ENCODE assay signal across 1 cellular context in the genomic region with DNA sequence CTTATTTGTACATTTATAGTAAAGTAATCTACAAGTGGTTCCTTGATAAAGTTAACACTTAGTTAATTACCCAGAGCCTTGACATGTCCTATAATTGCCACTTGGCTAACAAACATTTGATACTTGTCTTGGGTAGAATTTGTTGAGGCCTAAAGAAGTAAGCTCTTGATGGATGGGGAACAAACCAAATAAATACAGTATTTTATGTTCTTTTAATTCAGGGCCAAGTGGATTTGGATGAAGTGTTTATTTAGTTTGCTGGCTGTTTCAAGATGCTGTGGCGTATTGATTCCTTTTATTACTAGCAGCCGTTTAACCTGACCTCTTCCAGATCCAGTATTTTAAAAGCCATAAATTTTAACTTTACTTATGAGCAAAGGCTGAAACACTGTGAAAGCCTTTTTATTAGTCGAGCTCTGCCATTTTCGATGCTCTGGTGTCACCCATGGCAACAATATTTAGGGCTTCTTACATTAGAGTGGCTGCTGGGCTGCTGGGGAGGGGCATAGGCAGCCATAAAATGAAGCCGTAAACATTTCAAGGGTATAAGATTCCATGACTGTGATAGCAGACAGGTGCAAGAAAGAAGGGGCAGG.
A peak's percentile ranks its signal among the peaks of the same experiment; 100 is the strongest.
TF ChIP-seq lines count a peak whose summit lies in the region.

No MANE protein-coding gene starts in this region.

TF ChIP-seq in HEK293, 187 proteins besides CTCF, POLR2A, EP300 and RAD21 (continued from another document and continues in another):
- TF ChIP-seq, protein P1, sequence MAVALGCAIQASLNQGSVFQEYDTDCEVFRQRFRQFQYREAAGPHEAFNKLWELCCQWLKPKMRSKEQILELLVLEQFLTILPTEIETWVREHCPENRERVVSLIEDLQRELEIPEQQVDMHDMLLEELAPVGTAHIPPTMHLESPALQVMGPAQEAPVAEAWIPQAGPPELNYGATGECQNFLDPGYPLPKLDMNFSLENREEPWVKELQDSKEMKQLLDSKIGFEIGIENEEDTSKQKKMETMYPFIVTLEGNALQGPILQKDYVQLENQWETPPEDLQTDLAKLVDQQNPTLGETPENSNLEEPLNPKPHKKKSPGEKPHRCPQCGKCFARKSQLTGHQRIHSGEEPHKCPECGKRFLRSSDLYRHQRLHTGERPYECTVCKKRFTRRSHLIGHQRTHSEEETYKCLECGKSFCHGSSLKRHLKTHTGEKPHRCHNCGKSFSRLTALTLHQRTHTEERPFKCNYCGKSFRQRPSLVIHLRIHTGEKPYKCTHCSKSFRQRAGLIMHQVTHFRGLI (tag by site-specific recombination; IDR thresholded peaks at IDR 0.05) = no peak
- TF ChIP-seq ZNF555 (tag by site-specific recombination; conservative IDR thresholded peaks at IDR 0.05) (no peak), YY2 (tag by site-specific recombination; IDR thresholded peaks at IDR 0.05) (no peak), ZNF747 (tag by site-specific recombination; IDR thresholded peaks at IDR 0.05) (no peak), ZNF664 (tag by site-specific recombination; IDR thresholded peaks at IDR 0.05) (no peak), SALL2 (tag by site-specific recombination; IDR thresholded peaks at IDR 0.05; ENCODE audit: borderline replicate concordance) (no peak), ZNF169 (tag by site-specific recombination; IDR thresholded peaks at IDR 0.05) (no peak), GLI4 (tag by site-specific recombination; IDR thresholded peaks at IDR 0.05) (no peak), ZNF549 (tag by site-specific recombination; IDR thresholded peaks at IDR 0.05) (no peak), ZNF202 (tag by site-specific recombination; IDR thresholded peaks at IDR 0.05; ENCODE audit: borderline replicate concordance) (no peak), ZNF24 (tag by site-specific recombination; IDR thresholded peaks at IDR 0.05) (peak; percentile 78; the same call in 1 of the 2 replicates), ZNF23 (tag by site-specific recombination; IDR thresholded peaks at IDR 0.05; ENCODE audit: borderline replicate concordance) (no peak), ZNF335 (tag by site-specific recombination; conservative IDR thresholded peaks at IDR 0.05) (no peak), PRDM1 (tag by site-specific recombination; IDR thresholded peaks at IDR 0.05) (no peak), ZSCAN23 (tag by site-specific recombination; IDR thresholded peaks at IDR 0.05) (no peak), BCL11B (tag by site-specific recombination; IDR thresholded peaks at IDR 0.05; ENCODE audit: low read depth) (no peak), HOXA7 (CRISPR knock-in tag; IDR thresholded peaks at IDR 0.05; ENCODE audit: borderline replicate concordance) (no peak), ZNF624 (tag by site-specific recombination; IDR thresholded peaks at IDR 0.05) (no peak), ZNF521 (tag by site-specific recombination; IDR thresholded peaks at IDR 0.05) (no peak), ZNF530 (tag by site-specific recombination; IDR thresholded peaks at IDR 0.05; ENCODE audit: low read depth) (no peak), ZNF621 (tag by site-specific recombination; IDR thresholded peaks at IDR 0.05) (no peak), ZNF394 (tag by site-specific recombination; IDR thresholded peaks at IDR 0.05; ENCODE audit: borderline replicate concordance) (no peak), YY1 (tag by site-specific recombination; IDR thresholded peaks at IDR 0.05) (peak; percentile 29; the same call in 1 of the 2 replicates), ZNF341 (tag by site-specific recombination; IDR thresholded peaks at IDR 0.05; ENCODE audit: low read depth) (0 out of 2 replicates have a peak, but pooled peaks have one; percentile 22), GLIS2 (tag by site-specific recombination; IDR thresholded peaks at IDR 0.05) (no peak), ZNF155 (tag by site-specific recombination; IDR thresholded peaks at IDR 0.05) (no peak), ZNF174 (tag by site-specific recombination; IDR thresholded peaks at IDR 0.05) (no peak), ZNF610 (tag by site-specific recombination; IDR thresholded peaks at IDR 0.05; ENCODE audit: borderline replicate concordance) (no peak), ZFP69B (tag by site-specific recombination; IDR thresholded peaks at IDR 0.05) (no peak), WT1 (tag by site-specific recombination; IDR thresholded peaks at IDR 0.05) (peak; percentile 89), KLF9 (tag by site-specific recombination; IDR thresholded peaks at IDR 0.05; ENCODE audit: low read depth) (no peak)
- TF ChIP-seq, protein P2, sequence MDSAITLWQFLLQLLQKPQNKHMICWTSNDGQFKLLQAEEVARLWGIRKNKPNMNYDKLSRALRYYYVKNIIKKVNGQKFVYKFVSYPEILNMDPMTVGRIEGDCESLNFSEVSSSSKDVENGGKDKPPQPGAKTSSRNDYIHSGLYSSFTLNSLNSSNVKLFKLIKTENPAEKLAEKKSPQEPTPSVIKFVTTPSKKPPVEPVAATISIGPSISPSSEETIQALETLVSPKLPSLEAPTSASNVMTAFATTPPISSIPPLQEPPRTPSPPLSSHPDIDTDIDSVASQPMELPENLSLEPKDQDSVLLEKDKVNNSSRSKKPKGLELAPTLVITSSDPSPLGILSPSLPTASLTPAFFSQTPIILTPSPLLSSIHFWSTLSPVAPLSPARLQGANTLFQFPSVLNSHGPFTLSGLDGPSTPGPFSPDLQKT (IDR thresholded peaks at IDR 0.05; ENCODE audit: borderline replicate concordance, low read depth, low read length) = no peak
- TF ChIP-seq, protein P3, sequence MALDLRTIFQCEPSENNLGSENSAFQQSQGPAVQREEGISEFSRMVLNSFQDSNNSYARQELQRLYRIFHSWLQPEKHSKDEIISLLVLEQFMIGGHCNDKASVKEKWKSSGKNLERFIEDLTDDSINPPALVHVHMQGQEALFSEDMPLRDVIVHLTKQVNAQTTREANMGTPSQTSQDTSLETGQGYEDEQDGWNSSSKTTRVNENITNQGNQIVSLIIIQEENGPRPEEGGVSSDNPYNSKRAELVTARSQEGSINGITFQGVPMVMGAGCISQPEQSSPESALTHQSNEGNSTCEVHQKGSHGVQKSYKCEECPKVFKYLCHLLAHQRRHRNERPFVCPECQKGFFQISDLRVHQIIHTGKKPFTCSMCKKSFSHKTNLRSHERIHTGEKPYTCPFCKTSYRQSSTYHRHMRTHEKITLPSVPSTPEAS (tag by site-specific recombination; IDR thresholded peaks at IDR 0.05) = no peak
- TF ChIP-seq, protein P4, sequence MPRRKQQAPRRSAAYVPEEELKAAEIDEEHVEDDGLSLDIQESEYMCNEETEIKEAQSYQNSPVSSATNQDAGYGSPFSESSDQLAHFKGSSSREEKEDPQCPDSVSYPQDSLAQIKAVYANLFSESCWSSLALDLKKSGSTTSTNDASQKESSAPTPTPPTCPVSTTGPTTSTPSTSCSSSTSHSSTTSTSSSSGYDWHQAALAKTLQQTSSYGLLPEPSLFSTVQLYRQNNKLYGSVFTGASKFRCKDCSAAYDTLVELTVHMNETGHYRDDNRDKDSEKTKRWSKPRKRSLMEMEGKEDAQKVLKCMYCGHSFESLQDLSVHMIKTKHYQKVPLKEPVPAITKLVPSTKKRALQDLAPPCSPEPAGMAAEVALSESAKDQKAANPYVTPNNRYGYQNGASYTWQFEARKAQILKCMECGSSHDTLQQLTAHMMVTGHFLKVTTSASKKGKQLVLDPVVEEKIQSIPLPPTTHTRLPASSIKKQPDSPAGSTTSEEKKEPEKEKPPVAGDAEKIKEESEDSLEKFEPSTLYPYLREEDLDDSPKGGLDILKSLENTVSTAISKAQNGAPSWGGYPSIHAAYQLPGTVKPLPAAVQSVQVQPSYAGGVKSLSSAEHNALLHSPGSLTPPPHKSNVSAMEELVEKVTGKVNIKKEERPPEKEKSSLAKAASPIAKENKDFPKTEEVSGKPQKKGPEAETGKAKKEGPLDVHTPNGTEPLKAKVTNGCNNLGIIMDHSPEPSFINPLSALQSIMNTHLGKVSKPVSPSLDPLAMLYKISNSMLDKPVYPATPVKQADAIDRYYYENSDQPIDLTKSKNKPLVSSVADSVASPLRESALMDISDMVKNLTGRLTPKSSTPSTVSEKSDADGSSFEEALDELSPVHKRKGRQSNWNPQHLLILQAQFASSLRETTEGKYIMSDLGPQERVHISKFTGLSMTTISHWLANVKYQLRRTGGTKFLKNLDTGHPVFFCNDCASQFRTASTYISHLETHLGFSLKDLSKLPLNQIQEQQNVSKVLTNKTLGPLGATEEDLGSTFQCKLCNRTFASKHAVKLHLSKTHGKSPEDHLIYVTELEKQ (tag by site-specific recombination; IDR thresholded peaks at IDR 0.05; ENCODE audit: borderline replicate concordance) = no peak
- TF ChIP-seq, protein P5, sequence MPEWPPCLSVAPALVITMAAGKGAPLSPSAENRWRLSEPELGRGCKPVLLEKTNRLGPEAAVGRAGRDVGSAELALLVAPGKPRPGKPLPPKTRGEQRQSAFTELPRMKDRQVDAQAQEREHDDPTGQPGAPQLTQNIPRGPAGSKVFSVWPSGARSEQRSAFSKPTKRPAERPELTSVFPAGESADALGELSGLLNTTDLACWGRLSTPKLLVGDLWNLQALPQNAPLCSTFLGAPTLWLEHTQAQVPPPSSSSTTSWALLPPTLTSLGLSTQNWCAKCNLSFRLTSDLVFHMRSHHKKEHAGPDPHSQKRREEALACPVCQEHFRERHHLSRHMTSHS (tag by site-specific recombination; IDR thresholded peaks at IDR 0.05) = 0 out of 2 replicates have a peak, but pooled peaks have one; percentile 60
- TF ChIP-seq, protein P6, sequence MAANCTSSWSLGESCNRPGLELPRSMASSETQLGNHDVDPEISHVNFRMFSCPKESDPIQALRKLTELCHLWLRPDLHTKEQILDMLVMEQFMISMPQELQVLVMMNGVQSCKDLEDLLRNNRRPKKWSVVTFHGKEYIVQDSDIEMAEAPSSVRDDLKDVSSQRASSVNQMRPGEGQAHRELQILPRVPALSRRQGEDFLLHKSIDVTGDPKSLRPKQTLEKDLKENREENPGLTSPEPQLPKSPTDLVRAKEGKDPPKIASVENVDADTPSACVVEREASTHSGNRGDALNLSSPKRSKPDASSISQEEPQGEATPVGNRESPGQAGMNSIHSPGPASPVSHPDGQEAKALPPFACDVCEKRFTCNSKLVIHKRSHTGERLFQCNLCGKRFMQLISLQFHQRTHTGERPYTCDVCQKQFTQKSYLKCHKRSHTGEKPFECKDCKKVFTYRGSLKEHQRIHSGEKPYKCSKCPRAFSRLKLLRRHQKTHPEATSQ (tag by site-specific recombination; IDR thresholded peaks at IDR 0.05) = no peak
- TF ChIP-seq, protein P7, sequence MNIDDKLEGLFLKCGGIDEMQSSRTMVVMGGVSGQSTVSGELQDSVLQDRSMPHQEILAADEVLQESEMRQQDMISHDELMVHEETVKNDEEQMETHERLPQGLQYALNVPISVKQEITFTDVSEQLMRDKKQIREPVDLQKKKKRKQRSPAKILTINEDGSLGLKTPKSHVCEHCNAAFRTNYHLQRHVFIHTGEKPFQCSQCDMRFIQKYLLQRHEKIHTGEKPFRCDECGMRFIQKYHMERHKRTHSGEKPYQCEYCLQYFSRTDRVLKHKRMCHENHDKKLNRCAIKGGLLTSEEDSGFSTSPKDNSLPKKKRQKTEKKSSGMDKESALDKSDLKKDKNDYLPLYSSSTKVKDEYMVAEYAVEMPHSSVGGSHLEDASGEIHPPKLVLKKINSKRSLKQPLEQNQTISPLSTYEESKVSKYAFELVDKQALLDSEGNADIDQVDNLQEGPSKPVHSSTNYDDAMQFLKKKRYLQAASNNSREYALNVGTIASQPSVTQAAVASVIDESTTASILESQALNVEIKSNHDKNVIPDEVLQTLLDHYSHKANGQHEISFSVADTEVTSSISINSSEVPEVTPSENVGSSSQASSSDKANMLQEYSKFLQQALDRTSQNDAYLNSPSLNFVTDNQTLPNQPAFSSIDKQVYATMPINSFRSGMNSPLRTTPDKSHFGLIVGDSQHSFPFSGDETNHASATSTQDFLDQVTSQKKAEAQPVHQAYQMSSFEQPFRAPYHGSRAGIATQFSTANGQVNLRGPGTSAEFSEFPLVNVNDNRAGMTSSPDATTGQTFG (tag by site-specific recombination; IDR thresholded peaks at IDR 0.05; ENCODE audit: borderline replicate concordance) = no peak
- TF ChIP-seq, protein P8, sequence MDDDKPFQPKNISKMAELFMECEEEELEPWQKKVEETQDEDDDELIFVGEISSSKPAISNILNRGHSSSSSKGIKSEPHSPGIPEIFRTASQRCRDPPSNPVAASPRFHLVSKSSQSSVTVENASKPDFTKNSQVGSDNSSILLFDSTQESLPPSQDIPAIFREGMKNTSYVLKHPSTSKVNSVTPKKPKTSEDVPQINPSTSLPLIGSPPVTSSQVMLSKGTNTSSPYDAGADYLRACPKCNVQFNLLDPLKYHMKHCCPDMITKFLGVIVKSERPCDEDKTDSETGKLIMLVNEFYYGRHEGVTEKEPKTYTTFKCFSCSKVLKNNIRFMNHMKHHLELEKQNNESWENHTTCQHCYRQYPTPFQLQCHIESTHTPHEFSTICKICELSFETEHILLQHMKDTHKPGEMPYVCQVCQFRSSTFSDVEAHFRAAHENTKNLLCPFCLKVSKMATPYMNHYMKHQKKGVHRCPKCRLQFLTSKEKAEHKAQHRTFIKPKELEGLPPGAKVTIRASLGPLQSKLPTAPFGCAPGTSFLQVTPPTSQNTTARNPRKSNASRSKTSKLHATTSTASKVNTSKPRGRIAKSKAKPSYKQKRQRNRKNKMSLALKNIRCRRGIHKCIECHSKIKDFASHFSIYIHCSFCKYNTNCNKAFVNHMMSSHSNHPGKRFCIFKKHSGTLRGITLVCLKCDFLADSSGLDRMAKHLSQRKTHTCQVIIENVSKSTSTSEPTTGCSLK (tag by site-specific recombination; IDR thresholded peaks at IDR 0.05) = no peak
- TF ChIP-seq, protein P9, sequence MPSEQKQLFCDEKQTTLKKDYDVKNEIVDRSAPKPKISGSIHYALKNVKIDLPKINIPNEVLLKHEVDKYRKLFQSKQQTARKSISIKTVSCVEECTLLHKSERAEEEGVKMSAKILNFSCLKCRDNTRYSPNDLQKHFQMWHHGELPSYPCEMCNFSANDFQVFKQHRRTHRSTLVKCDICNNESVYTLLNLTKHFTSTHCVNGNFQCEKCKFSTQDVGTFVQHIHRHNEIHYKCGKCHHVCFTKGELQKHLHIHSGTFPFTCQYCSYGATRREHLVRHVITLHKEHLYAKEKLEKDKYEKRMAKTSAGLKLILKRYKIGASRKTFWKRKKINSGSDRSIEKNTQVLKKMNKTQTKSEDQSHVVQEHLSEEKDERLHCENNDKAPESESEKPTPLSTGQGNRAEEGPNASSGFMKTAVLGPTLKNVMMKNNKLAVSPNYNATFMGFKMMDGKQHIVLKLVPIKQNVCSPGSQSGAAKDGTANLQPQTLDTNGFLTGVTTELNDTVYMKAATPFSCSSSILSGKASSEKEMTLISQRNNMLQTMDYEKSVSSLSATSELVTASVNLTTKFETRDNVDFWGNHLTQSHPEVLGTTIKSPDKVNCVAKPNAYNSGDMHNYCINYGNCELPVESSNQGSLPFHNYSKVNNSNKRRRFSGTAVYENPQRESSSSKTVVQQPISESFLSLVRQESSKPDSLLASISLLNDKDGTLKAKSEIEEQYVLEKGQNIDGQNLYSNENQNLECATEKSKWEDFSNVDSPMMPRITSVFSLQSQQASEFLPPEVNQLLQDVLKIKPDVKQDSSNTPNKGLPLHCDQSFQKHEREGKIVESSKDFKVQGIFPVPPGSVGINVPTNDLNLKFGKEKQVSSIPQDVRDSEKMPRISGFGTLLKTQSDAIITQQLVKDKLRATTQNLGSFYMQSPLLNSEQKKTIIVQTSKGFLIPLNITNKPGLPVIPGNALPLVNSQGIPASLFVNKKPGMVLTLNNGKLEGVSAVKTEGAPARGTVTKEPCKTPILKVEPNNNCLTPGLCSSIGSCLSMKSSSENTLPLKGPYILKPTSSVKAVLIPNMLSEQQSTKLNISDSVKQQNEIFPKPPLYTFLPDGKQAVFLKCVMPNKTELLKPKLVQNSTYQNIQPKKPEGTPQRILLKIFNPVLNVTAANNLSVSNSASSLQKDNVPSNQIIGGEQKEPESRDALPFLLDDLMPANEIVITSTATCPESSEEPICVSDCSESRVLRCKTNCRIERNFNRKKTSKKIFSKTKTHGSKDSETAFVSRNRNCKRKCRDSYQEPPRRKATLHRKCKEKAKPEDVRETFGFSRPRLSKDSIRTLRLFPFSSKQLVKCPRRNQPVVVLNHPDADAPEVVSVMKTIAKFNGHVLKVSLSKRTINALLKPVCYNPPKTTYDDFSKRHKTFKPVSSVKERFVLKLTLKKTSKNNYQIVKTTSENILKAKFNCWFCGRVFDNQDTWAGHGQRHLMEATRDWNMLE (tag by site-specific recombination; conservative IDR thresholded peaks at IDR 0.05; ENCODE audit: low read depth) = no peak
